Comparison of ENCODE assay signal across 19 cellular contexts in genomic region chr5:112413611-112414010, GRCh38. TPM values are rescaled to one million over a fixed set of nuclear protein-coding genes. Genes with fewer than 3 reads are reported as not detected.
DNase-seq lines count a peak whose midpoint lies in the region; ATAC-seq, FAIRE-seq and TF ChIP-seq lines count a peak whose summit lies in the region.
"Had no signal": no experiment of that assay in that cellular context is flagged by ENCODE, and none has a peak within 500 bp of the region (broad histone marks: within the 10 kb centered on the region; RNA-seq: fewer than 3 reads in every experiment).

No MANE protein-coding gene starts in this region.

- no peak overlapping the region for H3K4ac ChIP-seq in H1 (replicated peaks; ENCODE audit: insufficient read length, low read depth, low read length)

- FAIRE-seq in H1 (lab: Jason Lieb, UNC): no peak
- FAIRE-seq: GM12878, GM18507 had no signal

- H3K27me3 Mint-ChIP-seq in neural progenitor cell (ENCODE audit: insufficient read depth, low read depth): peaks cover 9% of the 10 kb centered on the region
- peaks cover 45% of the 10 kb centered on the region for H3K27me3 Mint-ChIP-seq in activated T-helper 1 cell treated with anti-CD3 and anti-CD28 coated beads, Interleukin-12 subunit alpha, Interleukin-12 subunit beta, Interleukin-2, Interleukin-4 antibody, amounts not matched to agents 30 ng/mL and 10 ng/mL and 1 ng/mL, durations not matched to agents 14 hours and 24 hours and 36 hours (ENCODE audit: insufficient read depth)

- H3K4me3 ChIP-seq in H1 (ENCODE audit: extremely low read depth in 1 of 4, insufficient read depth in 2 of 4, low read depth in 3 of 4, low read length in 4 of 4): no peak overlapping the region
- no peak overlapping the region for H3K4me3 ChIP-seq in neural progenitor cell
- H3K4me3 ChIP-seq: BLaER1, GM12878, GM23338 had no signal

- no peak overlapping the region for H3K23ac ChIP-seq in H1 (ENCODE audit: insufficient read length)

- H3K4me2 ChIP-seq in H1 (ENCODE audit: insufficient read depth in 1 of 2, low read depth in 2 of 2, low read length in 2 of 2) (no peak overlapping the region), neural progenitor cell (no peak overlapping the region)
- H3K4me2 ChIP-seq: BLaER1, GM23338 had no signal

- 85% methylated on average over 3 of the region's 3 CpGs; no CpG with 5 or more reads in 1 of the 2 experiments for WGBS in H1 (ENCODE audit: extremely low coverage in 1 of 2, insufficient coverage in 1 of 2, insufficient read length in 1 of 2, insufficient replicate concordance in 2 of 2, low coverage in 1 of 2, low lambda C conversion rate in 2 of 2, missing lambda C conversion rate in 1 of 2), 2 experiments

- H3K36me3 ChIP-seq in H1 (ENCODE audit: control insufficient read depth in 2 of 4, insufficient read depth in 4 of 4, low read length in 3 of 4): no peaks in the 10 kb centered on the region
- H3K36me3 ChIP-seq in neural progenitor cell: no peaks in the 10 kb centered on the region
- H3K36me3 ChIP-seq: BLaER1 had no signal

- H3K9ac ChIP-seq in H1 (replicated peaks in 1 of 4; ENCODE audit: extremely low read depth in 1 of 4, low read depth in 3 of 4, low read length in 3 of 4) (no peak overlapping the region), neural progenitor cell (no peak overlapping the region)
- H3K9ac ChIP-seq: BLaER1 had no signal

- H3K18ac ChIP-seq in H1 (ENCODE audit: extremely low read depth, low read length): no peak overlapping the region

- H4K91ac ChIP-seq in H1 (replicated peaks; ENCODE audit: insufficient read length, low read length): peak overlapping the region; percentile 17

- H4K5ac ChIP-seq in H1 (ENCODE audit: insufficient read length, low read depth, low read length): no peak overlapping the region

- H4K20me1 ChIP-seq in H1 (replicated peaks in 1 of 2; ENCODE audit: control insufficient read depth in 1 of 2, insufficient read depth in 2 of 2, low read length in 2 of 2) (peaks cover 0 to 2% of the 10 kb centered on the region in 2 experiments), neural progenitor cell (ENCODE audit: low read depth) (peaks cover 10% of the 10 kb centered on the region)
- H4K20me1 ChIP-seq: BLaER1 had no signal

- H3K56ac ChIP-seq in H1 (replicated peaks; ENCODE audit: insufficient read length, low read depth, low read length): no peak overlapping the region

- no peak for TF ChIP-seq CTCF in H1 (IDR thresholded peaks at IDR 0.05; ENCODE audit: control extremely low read depth in 1 of 3, insufficient read depth in 1 of 3, low read depth in 1 of 3, low read length in 3 of 3)
- TF ChIP-seq CTCF in neural progenitor cell (IDR thresholded peaks at IDR 0.05): no peak
- TF ChIP-seq CTCF in omental fat pad (IDR thresholded peaks at IDR 0.05): no peak

- no peak overlapping the region for H2BK20ac ChIP-seq in H1 (ENCODE audit: low read length)

- H3K27me3 ChIP-seq in H1 (replicated peaks in 1 of 4; ENCODE audit: control insufficient read depth in 3 of 4, extremely low read depth in 1 of 4, insufficient read depth in 3 of 4, low read length in 3 of 4) (peaks cover 5 to 20% (median 10%) of the 10 kb centered on the region in 4 experiments), neural progenitor cell (peaks cover 26% of the 10 kb centered on the region)

- TF ChIP-seq POLR2A in H1 (IDR thresholded peaks at IDR 0.05; ENCODE audit: control extremely low read depth in 1 of 2, low read depth in 2 of 2, low read length in 2 of 2): no peak

- H2BK15ac ChIP-seq in H1 (ENCODE audit: low read length): no peak overlapping the region

- no peak overlapping the region for H4K8ac ChIP-seq in H1 (ENCODE audit: extremely low read depth, insufficient read depth, low read length)

- H3K27ac ChIP-seq in H1 (ENCODE audit: low read depth, low read length): no peak overlapping the region
- H3K27ac ChIP-seq in neural progenitor cell: no peak overlapping the region
- H3K27ac ChIP-seq: BLaER1 had no signal

- TF ChIP-seq RAD21 in H1 (IDR thresholded peaks at IDR 0.05 in 1 of 2, conservative IDR thresholded peaks at IDR 0.05 in 1 of 2; ENCODE audit: low read depth in 2 of 2, low read length in 2 of 2): no peak

- H2BK120ac ChIP-seq in H1 (replicated peaks; ENCODE audit: low read depth, low read length): no peak overlapping the region

- no peak overlapping the region for H2BK12ac ChIP-seq in H1 (ENCODE audit: low read depth, low read length)

- H3K79me2 ChIP-seq in H1 (ENCODE audit: control insufficient read depth in 1 of 2, insufficient read depth in 2 of 2, low read length in 2 of 2): no peaks in the 10 kb centered on the region
- H3K79me2 ChIP-seq in neural progenitor cell (ENCODE audit: low read depth): no peaks in the 10 kb centered on the region

- H3K23me2 ChIP-seq in H1 (ENCODE audit: low read depth, low read length): peaks cover 4% of the 10 kb centered on the region

- no peaks in the 10 kb centered on the region for H3K79me1 ChIP-seq in H1 (ENCODE audit: low read depth, low read length)

- no peak overlapping the region for H2AK5ac ChIP-seq in H1 (ENCODE audit: low read depth, low read length)

- POLR2A ChIA-PET in H1 (lab: Charles Lee; ENCODE audit: partially characterized antibody): no interaction called here

- no peaks in the 10 kb centered on the region for H3K9me3 Mint-ChIP-seq in neural progenitor cell
- H3K9me3 Mint-ChIP-seq in activated T-helper 1 cell treated with anti-CD3 and anti-CD28 coated beads, Interleukin-12 subunit alpha, Interleukin-12 subunit beta, Interleukin-2, Interleukin-4 antibody, amounts not matched to agents 30 ng/mL and 10 ng/mL and 1 ng/mL, durations not matched to agents 14 hours and 24 hours and 36 hours: no peaks in the 10 kb centered on the region
- H3K9me3 Mint-ChIP-seq: GM23338, H9 had no signal

- H3K27ac Mint-ChIP-seq in neural progenitor cell: no peak overlapping the region
- no peak overlapping the region for H3K27ac Mint-ChIP-seq in activated T-helper 1 cell treated with anti-CD3 and anti-CD28 coated beads, Interleukin-12 subunit alpha, Interleukin-12 subunit beta, Interleukin-2, Interleukin-4 antibody, amounts not matched to agents 30 ng/mL and 10 ng/mL and 1 ng/mL, durations not matched to agents 14 hours and 24 hours and 36 hours
- H3K27ac Mint-ChIP-seq: CD4-positive, CD25-positive, alpha-beta regulatory T cell; GM23338; H9 had no signal

- no peaks in the 10 kb centered on the region for H3K9me3 ChIP-seq in H1 (ENCODE audit: insufficient read depth in 2 of 2, low read depth in 1 of 2, low read length in 1 of 2)
- H3K9me3 ChIP-seq in neural progenitor cell (ENCODE audit: low read depth): no peaks in the 10 kb centered on the region
- H3K9me3 ChIP-seq: BLaER1 had no signal

- H2BK5ac ChIP-seq in H1 (ENCODE audit: low read depth, low read length): no peak overlapping the region

- H3F3A ChIP-seq in neural progenitor cell (ENCODE audit: low read depth): peaks cover 10% of the 10 kb centered on the region

- H3K4me3 Mint-ChIP-seq in neural progenitor cell: peak overlapping the region; percentile 37
- no peak overlapping the region for H3K4me3 Mint-ChIP-seq in activated T-helper 1 cell treated with anti-CD3 and anti-CD28 coated beads, Interleukin-12 subunit alpha, Interleukin-12 subunit beta, Interleukin-2, Interleukin-4 antibody, amounts not matched to agents 30 ng/mL and 10 ng/mL and 1 ng/mL, durations not matched to agents 14 hours and 24 hours and 36 hours
- H3K4me3 Mint-ChIP-seq: CD4-positive, CD25-positive, alpha-beta regulatory T cell; GM23338; H9 had no signal

- H2AFZ ChIP-seq in H1 (ENCODE audit: low read length) (no peak overlapping the region), neural progenitor cell (replicated peaks) (no peak overlapping the region)
- H2AFZ ChIP-seq: GM23338 had no signal

- peaks cover 14% of the 10 kb centered on the region for H3K36me3 Mint-ChIP-seq in neural progenitor cell
- no peaks in the 10 kb centered on the region for H3K36me3 Mint-ChIP-seq in activated T-helper 1 cell treated with anti-CD3 and anti-CD28 coated beads, Interleukin-12 subunit alpha, Interleukin-12 subunit beta, Interleukin-2, Interleukin-4 antibody, amounts not matched to agents 30 ng/mL and 10 ng/mL and 1 ng/mL, durations not matched to agents 14 hours and 24 hours and 36 hours (ENCODE audit: low read depth)
- H3K36me3 Mint-ChIP-seq: CD4-positive, CD25-positive, alpha-beta regulatory T cell had no signal

- no peak for TF ChIP-seq EP300 in H1 (IDR thresholded peaks at IDR 0.05; ENCODE audit: borderline replicate concordance in 1 of 2, low read depth in 2 of 2, low read length in 2 of 2)

- DNase-seq in NCI-H524 treated with DMSO at 0.1 percent for 48 hours (lab: John Stamatoyannopoulos, UW): peak; percentile 87
- DNase-seq in H1 (ENCODE audit: low read depth in 1 of 2, low spot score in 2 of 2): no peak
- no peak for DNase-seq in neural progenitor cell (ENCODE audit: low spot score)
- no peak for DNase-seq in omental fat pad (ENCODE audit: low spot score)
- no peak for DNase-seq in C1 segment of cervical spinal cord (lab: John Stamatoyannopoulos, UW)
- no peak for DNase-seq in activated T-helper 1 cell treated with anti-CD3 and anti-CD28 coated beads, Interleukin-12 subunit alpha, Interleukin-12 subunit beta, Interleukin-2, Interleukin-4 antibody, amounts not matched to agents 30 ng/mL and 10 ng/mL and 1 ng/mL, durations not matched to agents 14 hours and 24 hours and 36 hours (ENCODE audit: low spot score)
- DNase-seq: AML-193; Calu3; CD4-positive, CD25-positive, alpha-beta regulatory T cell; DMS79; H9; IMR-90 had no signal

- peaks cover 73% of the 10 kb centered on the region for H3K4me1 Mint-ChIP-seq in neural progenitor cell
- peaks cover 10% of the 10 kb centered on the region for H3K4me1 Mint-ChIP-seq in activated T-helper 1 cell treated with anti-CD3 and anti-CD28 coated beads, Interleukin-12 subunit alpha, Interleukin-12 subunit beta, Interleukin-2, Interleukin-4 antibody, amounts not matched to agents 30 ng/mL and 10 ng/mL and 1 ng/mL, durations not matched to agents 14 hours and 24 hours and 36 hours (ENCODE audit: low read depth)

- intact Hi-C loops in activated T-helper 1 cell treated with anti-CD3 and anti-CD28 coated beads, Interleukin-12 subunit alpha, Interleukin-12 subunit beta, Interleukin-2, Interleukin-4 antibody, amounts not matched to agents 30 ng/mL and 10 ng/mL and 1 ng/mL, durations not matched to agents 14 hours and 24 hours and 36 hours (cut with micrococcal nuclease): no loop called here

- H3K14ac ChIP-seq in H1 (ENCODE audit: insufficient read length): no peak overlapping the region

- CTCF ChIA-PET in H1 (lab: Charles Lee; ENCODE audit: partially characterized antibody): interaction anchor here (0.5 to 1.4 kb wide), 5 partner anchors 29 to 240 kb away, joined by 3 to 5 read pairs (median 3); no protein-coding TSS in a partner anchor

- ATAC-seq in omental fat pad (ENCODE audit: low FRiP score) (no peak), HG03521 (IDR thresholded peaks at IDR 0.05; ENCODE audit: unreplicated experiment) (no peak)
- ATAC-seq: GM12878, GM23338 had no signal

- H3K4me1 ChIP-seq in H1 (replicated peaks in 1 of 4; ENCODE audit: control insufficient read depth in 3 of 4, insufficient read depth in 4 of 4, low read length in 3 of 4): peaks cover 2 to 15% (median 5%) of the 10 kb centered on the region in 4 experiments; a peak in 6 of 7 replicates
- H3K4me1 ChIP-seq in neural progenitor cell: peaks cover 16% of the 10 kb centered on the region

RNA-seq across cellular contexts. Expression of gene EPB41L4A, which starts 5.5 kb away (rescaled TPM):
- 4.6 and 6.1 TPM in 2 replicates for total RNA-seq in H1 (2021; fragmentation: NEBNext Ultra II Directional; extraction: Animal tissue kit (Norgen Biotek cat#: 25700))
- polyA plus RNA-seq in H1 (2011; rRNA removed): 1.1 and 1.6 TPM in 2 replicates
- polyA plus RNA-seq in H1 (2011; cell fraction: cytosol; rRNA removed): 1.9 TPM
- 0.91 TPM for polyA plus RNA-seq in H1 (2011; cell fraction: nucleus; rRNA removed)
- polyA plus RNA-seq in H1 (2012, experiment 1 of 2): 2.3 to 3.3 TPM (median 2.6 TPM) in 4 replicates
- polyA plus RNA-seq in H1 (2012, experiment 2 of 2): 0.83 TPM
- 3.4 TPM for polyA plus RNA-seq in H1 (2013, experiment 1 of 2)
- polyA plus RNA-seq in H1 (2013, experiment 2 of 2): 3.2 TPM
- polyA minus RNA-seq in H1 (2011; rRNA and poly(A)+ RNA removed): 4.1 and 5.4 TPM in 2 replicates
- 2.3 TPM for polyA minus RNA-seq in H1 (2011; cell fraction: cytosol; rRNA and poly(A)+ RNA removed)
- 13.5 TPM for polyA minus RNA-seq in H1 (2011; cell fraction: nucleus; rRNA and poly(A)+ RNA removed)
- total RNA-seq in neural progenitor cell (ENCODE audit: low replicate concordance): 2.7 and 3.6 TPM in 2 replicates
- 10 to 100 TPM; 17.8 to 64.3 (median 22.0) TPM for total RNA-seq in omental fat pad
- not detected in 2 replicates for total RNA-seq in activated T-helper 1 cell treated with anti-CD3 and anti-CD28 coated beads, Interleukin-12 subunit alpha, Interleukin-12 subunit beta, Interleukin-2, Interleukin-4 antibody, amounts not matched to agents 30 ng/mL and 10 ng/mL and 1 ng/mL, durations not matched to agents 14 hours and 24 hours and 36 hours
- total RNA-seq: A673; CD4-positive, CD25-positive, alpha-beta regulatory T cell; G401 had no signal
